8 cellular contexts compared by ENCODE assay signal in genomic region chr5:36874465-36874864, GRCh38. TPM values are rescaled to one million over a fixed set of nuclear protein-coding genes. Genes with fewer than 3 reads are reported as not detected.
DNase-seq lines count a peak whose midpoint lies in the region; ATAC-seq and TF ChIP-seq lines count a peak whose summit lies in the region.

No MANE protein-coding gene starts in this region.

- 18 to 27% methylated on average over 3 of the region's 3 CpGs for WGBS in gastroesophageal sphincter (ENCODE audit: low coverage in 1 of 2), 2 donors

- ATAC-seq in activated CD4-positive, alpha-beta T cell treated with anti-CD3 and anti-CD28 coated beads for 36 hours = no peak
- ATAC-seq in T-cell (replicated peaks in 1 of 4) (no peak), gastroesophageal sphincter (no peak), GM21390 (IDR thresholded peaks at IDR 0.05; ENCODE audit: unreplicated experiment) (no peak), HG03280 (IDR thresholded peaks at IDR 0.05; ENCODE audit: unreplicated experiment) (no peak)
- ATAC-seq in stimulated activated naive B cell treated with anti-CD40 and anti-IgM and Interleukin-4, amounts not matched to agents 10 μg/mL and 1 μg/mL and 100 μg/mL, for 72 hours (replicated peaks) = no peak

- no peaks in the 10 kb centered on the region for H3K9me3 ChIP-seq in gastroesophageal sphincter

- H3K4me1 Mint-ChIP-seq in activated CD4-positive, alpha-beta T cell treated with anti-CD3 and anti-CD28 coated beads for 36 hours = peaks cover 29% of the 10 kb centered on the region
- H3K4me1 Mint-ChIP-seq in T-cell = peaks cover 52 to 66% (median 55%) of the 10 kb centered on the region in 3 donors
- H3K4me1 Mint-ChIP-seq in stimulated activated naive B cell treated with anti-CD40 and anti-IgM and Interleukin-4, amounts not matched to agents 10 μg/mL and 1 μg/mL and 100 μg/mL, for 72 hours = peaks cover 23 to 46% of the 10 kb centered on the region in 2 donors

- POLR2A ChIA-PET in activated CD4-positive, alpha-beta T cell treated with anti-CD3 and anti-CD28 coated beads for 36 hours (lab: Charles Lee) = interaction anchor here (0.7 kb wide), 1 partner anchor 219 kb away, joined by 3 read pairs; no protein-coding TSS in a partner anchor
- POLR2A ChIA-PET in T-cell (lab: Charles Lee) = interaction anchor here in 1 of 2 donors (0.5 to 0.8 kb wide), 2 partner anchors 8 to 68 kb away, joined by 3 to 10 read pairs; no protein-coding TSS in a partner anchor

- H3K4me3 ChIP-seq in gastroesophageal sphincter = peak overlapping the region; percentile 80 to 92

- peaks cover 11% of the 10 kb centered on the region for H3K36me3 Mint-ChIP-seq in activated CD4-positive, alpha-beta T cell treated with anti-CD3 and anti-CD28 coated beads for 36 hours (ENCODE audit: low read depth)
- H3K36me3 Mint-ChIP-seq in T-cell = peaks cover 3% of the 10 kb centered on the region
- H3K36me3 Mint-ChIP-seq in stimulated activated naive B cell treated with anti-CD40 and anti-IgM and Interleukin-4, amounts not matched to agents 10 μg/mL and 1 μg/mL and 100 μg/mL, for 72 hours = peaks cover 7 to 20% of the 10 kb centered on the region in 2 donors

- intact Hi-C loops in activated CD4-positive, alpha-beta T cell treated with anti-CD3 and anti-CD28 coated beads for 36 hours (cut with DNase I, micrococcal nuclease) = no loop called here

- no peak for DNase-seq in activated CD4-positive, alpha-beta T cell treated with anti-CD3 and anti-CD28 coated beads for 36 hours
- DNase-seq in activated CD4-positive, alpha-beta T cell treated with anti-CD3 and anti-CD28 coated beads, Interleukin-2, amount 50 U/mL, for 1 hour = no peak
- DNase-seq in T-cell = peak in 1 of 34 experiments; percentile 8
- DNase-seq in stimulated activated naive B cell treated with anti-CD40 and anti-IgM and Interleukin-4, amounts not matched to agents 10 μg/mL and 1 μg/mL and 100 μg/mL, for 72 hours = no peak
- DNase-seq in NCI-H2029 treated with DMSO at 0.1 percent for 48 hours (lab: John Stamatoyannopoulos, UW) = no peak

- no peak for TF ChIP-seq CTCF in gastroesophageal sphincter (IDR thresholded peaks at IDR 0.05)

- H3K27ac ChIP-seq in gastroesophageal sphincter = peak overlapping the region in 3 of 4 donors; percentile 97 to 99 (median 97)

- H3K9me3 Mint-ChIP-seq in activated CD4-positive, alpha-beta T cell treated with anti-CD3 and anti-CD28 coated beads for 36 hours (ENCODE audit: low read depth) = no peaks in the 10 kb centered on the region
- no peaks in the 10 kb centered on the region for H3K9me3 Mint-ChIP-seq in T-cell
- H3K9me3 Mint-ChIP-seq in stimulated activated naive B cell treated with anti-CD40 and anti-IgM and Interleukin-4, amounts not matched to agents 10 μg/mL and 1 μg/mL and 100 μg/mL, for 72 hours = peaks cover 0 to 2% of the 10 kb centered on the region in 2 donors

- H3K27me3 Mint-ChIP-seq in activated CD4-positive, alpha-beta T cell treated with anti-CD3 and anti-CD28 coated beads for 36 hours = no peaks in the 10 kb centered on the region
- no peaks in the 10 kb centered on the region for H3K27me3 Mint-ChIP-seq in T-cell
- no peaks in the 10 kb centered on the region for H3K27me3 Mint-ChIP-seq in stimulated activated naive B cell treated with anti-CD40 and anti-IgM and Interleukin-4, amounts not matched to agents 10 μg/mL and 1 μg/mL and 100 μg/mL, for 72 hours

- CTCF ChIA-PET in activated CD4-positive, alpha-beta T cell treated with anti-CD3 and anti-CD28 coated beads for 36 hours (lab: Charles Lee) = interaction anchor here (1.1 to 1.5 kb wide), 3 partner anchors 12 to 150 kb away, joined by 3 to 6 read pairs (median 6); no protein-coding TSS in a partner anchor
- CTCF ChIA-PET in T-cell (lab: Charles Lee) = interaction anchor here in 1 of 2 donors (0.6 to 1.7 kb wide), 6 partner anchors 12 to 135 kb away, joined by 3 to 6 read pairs (median 3); no protein-coding TSS in a partner anchor

- H3K4me1 ChIP-seq in gastroesophageal sphincter = peaks cover 4 to 48% (median 16%) of the 10 kb centered on the region in 3 donors

- H3K4me3 Mint-ChIP-seq in activated CD4-positive, alpha-beta T cell treated with anti-CD3 and anti-CD28 coated beads for 36 hours = peak overlapping the region; percentile 89
- peak overlapping the region; percentile 82 to 92 (median 88) for H3K4me3 Mint-ChIP-seq in T-cell
- H3K4me3 Mint-ChIP-seq in stimulated activated naive B cell treated with anti-CD40 and anti-IgM and Interleukin-4, amounts not matched to agents 10 μg/mL and 1 μg/mL and 100 μg/mL, for 72 hours = peak overlapping the region; percentile 89 to 93

- H3K36me3 ChIP-seq in gastroesophageal sphincter = peaks cover 0 to 5% of the 10 kb centered on the region in 2 donors

- TF ChIP-seq POLR2A in gastroesophageal sphincter (IDR thresholded peaks at IDR 0.05) = no peak

- no peaks in the 10 kb centered on the region for H3K27me3 ChIP-seq in gastroesophageal sphincter

- no peak for TF ChIP-seq EP300 in gastroesophageal sphincter (IDR thresholded peaks at IDR 0.05)

- peak overlapping the region; percentile 100 for H3K27ac Mint-ChIP-seq in activated CD4-positive, alpha-beta T cell treated with anti-CD3 and anti-CD28 coated beads for 36 hours
- H3K27ac Mint-ChIP-seq in T-cell = peak overlapping the region; percentile 94 to 97
- no peak overlapping the region for H3K27ac Mint-ChIP-seq in stimulated activated naive B cell treated with anti-CD40 and anti-IgM and Interleukin-4, amounts not matched to agents 10 μg/mL and 1 μg/mL and 100 μg/mL, for 72 hours

RNA-seq across cellular contexts. Expression of gene NIPBL, which starts 2.1 kb away (rescaled TPM):
- 10 to 100 TPM; 42.7 to 50.9 TPM for total RNA-seq in activated CD4-positive, alpha-beta T cell treated with anti-CD3 and anti-CD28 coated beads for 36 hours
- 100 to 1,000 TPM in 2 of 5 donors, 10 to 100 TPM in 3; 87.5 to 133 (median 93.6) TPM for total RNA-seq in T-cell
- total RNA-seq in gastroesophageal sphincter = 10 to 100 TPM; 44.9 to 59.4 (median 51.7) TPM
